In the genomic region with DNA sequence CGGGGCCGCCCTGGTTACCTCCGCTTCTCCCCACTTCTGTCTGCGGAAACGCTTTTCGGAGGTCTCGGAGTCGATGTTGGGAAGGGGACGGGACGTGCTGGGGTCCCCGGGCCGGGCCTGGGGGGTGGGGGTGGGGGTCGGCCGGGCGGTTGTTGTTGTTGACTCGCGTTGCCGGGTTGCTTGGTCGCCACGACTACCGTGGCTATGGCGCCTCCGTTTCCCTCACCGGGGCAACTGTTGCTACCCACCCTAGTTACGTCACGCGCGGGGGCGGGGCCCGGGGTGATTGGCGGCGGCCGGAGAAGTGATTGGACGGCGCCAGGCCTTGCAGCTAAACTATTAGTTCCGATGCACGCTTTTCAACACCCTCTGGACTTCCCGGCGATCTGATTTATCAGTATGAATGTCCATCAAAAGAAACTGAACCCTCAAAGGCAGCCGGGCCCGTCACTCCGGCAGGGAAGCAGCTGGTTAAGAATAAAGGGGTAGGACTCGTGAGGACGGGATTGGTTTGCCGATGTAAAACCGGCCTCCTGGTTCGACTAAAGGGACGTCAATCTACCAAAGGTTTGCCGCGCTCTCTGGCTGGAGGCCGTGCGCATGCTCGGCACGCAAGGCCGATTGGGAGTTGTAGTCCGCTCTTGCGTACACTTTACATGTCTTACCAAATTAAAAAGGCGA, we compare ENCODE assay signal across 1 cellular context.
A peak's percentile ranks its signal among the peaks of the same experiment; 100 is the strongest.
TF ChIP-seq lines count a peak whose summit lies in the region.

A gene (minus strand): TSS at position 236 of the 681 bp plus-strand sequence. CDS start 12,477 bp downstream, outside the sequence.

TF ChIP-seq in IMR-90, 13 proteins besides CTCF, POLR2A, EP300 and RAD21:
- TF ChIP-seq MXI1 (IDR thresholded peaks at IDR 0.05; ENCODE audit: borderline replicate concordance, low read depth, low read length) (peak; percentile 99), SMC3 (IDR thresholded peaks at IDR 0.05; ENCODE audit: low read depth, low read length) (no peak), CHD1 (IDR thresholded peaks at IDR 0.05; ENCODE audit: low read depth, low read length) (no peak), MAZ (IDR thresholded peaks at IDR 0.05; ENCODE audit: borderline replicate concordance, low read depth, low read length) (peak; percentile 92; the same call in 1 of the 2 replicates), RFX5 (IDR thresholded peaks at IDR 0.05; ENCODE audit: low read depth, low read length) (no peak), RCOR1 (IDR thresholded peaks at IDR 0.05; ENCODE audit: insufficient replicate concordance, low read length) (no peak), MAFK (IDR thresholded peaks at IDR 0.05; ENCODE audit: low read depth, low read length) (no peak), BHLHE40 (IDR thresholded peaks at IDR 0.05; ENCODE audit: low read depth, low read length) (peak; percentile 59; the same call in 1 of the 2 replicates), CEBPB (IDR thresholded peaks at IDR 0.05; ENCODE audit: low read depth, low read length) (peak; percentile 59), FOS (IDR thresholded peaks at IDR 0.05; ENCODE audit: low read depth, low read length) (peak; percentile 97), NFE2L2 (IDR thresholded peaks at IDR 0.05; ENCODE audit: low read depth, low read length) (no peak)
- TF ChIP-seq, protein P1, sequence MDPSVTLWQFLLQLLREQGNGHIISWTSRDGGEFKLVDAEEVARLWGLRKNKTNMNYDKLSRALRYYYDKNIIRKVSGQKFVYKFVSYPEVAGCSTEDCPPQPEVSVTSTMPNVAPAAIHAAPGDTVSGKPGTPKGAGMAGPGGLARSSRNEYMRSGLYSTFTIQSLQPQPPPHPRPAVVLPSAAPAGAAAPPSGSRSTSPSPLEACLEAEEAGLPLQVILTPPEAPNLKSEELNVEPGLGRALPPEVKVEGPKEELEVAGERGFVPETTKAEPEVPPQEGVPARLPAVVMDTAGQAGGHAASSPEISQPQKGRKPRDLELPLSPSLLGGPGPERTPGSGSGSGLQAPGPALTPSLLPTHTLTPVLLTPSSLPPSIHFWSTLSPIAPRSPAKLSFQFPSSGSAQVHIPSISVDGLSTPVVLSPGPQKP (IDR thresholded peaks at IDR 0.05; ENCODE audit: borderline replicate concordance, low read depth, low read length): no peak
- TF ChIP-seq, protein P2, sequence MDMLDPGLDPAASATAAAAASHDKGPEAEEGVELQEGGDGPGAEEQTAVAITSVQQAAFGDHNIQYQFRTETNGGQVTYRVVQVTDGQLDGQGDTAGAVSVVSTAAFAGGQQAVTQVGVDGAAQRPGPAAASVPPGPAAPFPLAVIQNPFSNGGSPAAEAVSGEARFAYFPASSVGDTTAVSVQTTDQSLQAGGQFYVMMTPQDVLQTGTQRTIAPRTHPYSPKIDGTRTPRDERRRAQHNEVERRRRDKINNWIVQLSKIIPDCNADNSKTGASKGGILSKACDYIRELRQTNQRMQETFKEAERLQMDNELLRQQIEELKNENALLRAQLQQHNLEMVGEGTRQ (IDR thresholded peaks at IDR 0.05; ENCODE audit: low read depth, low read length): peak; percentile 58; the same call in 1 of the 2 replicates
